ENCODE assay signal across 33 cellular contexts in genomic region chr3:197583371-197583770, GRCh38. TPM values are rescaled to one million over a fixed set of nuclear protein-coding genes. Genes with fewer than 3 reads are reported as not detected.
"Had no signal": no experiment of that assay in that cellular context is flagged by ENCODE, and none has a peak within 500 bp of the region (broad histone marks: within the 10 kb centered on the region; RNA-seq: fewer than 3 reads in every experiment).

No MANE protein-coding gene starts in this region.

- DNase-seq: activated effector memory CD4-positive, alpha-beta T cell treated with anti-CD3 and anti-CD28 coated beads, Interleukin-2, amount 50 U/mL, for 16 hours; activated effector memory CD4-positive, alpha-beta T cell treated with Interleukin-2 at 50 U/mL for 16 hours; activated gamma-delta T cell; activated gamma-delta T cell treated with Interleukin-2 at 50 U/mL for 16 hours; activated naive CD4-positive, alpha-beta T cell; activated naive CD4-positive, alpha-beta T cell treated with anti-CD3 and anti-CD28 coated beads for 36 hours; activated naive CD4-positive, alpha-beta T cell treated with anti-CD3 and anti-CD28 coated beads, Interleukin-2, amount 10 ng/mL, durations not matched to agents 7 days and 5 days; activated naive CD4-positive, alpha-beta T cell treated with anti-CD3 and anti-CD28 coated beads, Interleukin-2, amount 50 U/mL, for 16 hours; activated naive CD4-positive, alpha-beta T cell treated with Interleukin-2 at 50 U/mL for 16 hours; activated naive CD8-positive, alpha-beta T cell treated with anti-CD3 and anti-CD28 coated beads for 36 hours; activated naive CD8-positive, alpha-beta T cell treated with anti-CD3 and anti-CD28 coated beads, Interleukin-2, amount 10 ng/mL, durations not matched to agents 7 days and 5 days; activated naive CD8-positive, alpha-beta T cell treated with anti-CD3 and anti-CD28 coated beads, Interleukin-2, amount 50 U/mL, for 24 hours; activated T-cell treated with anti-CD3 and anti-CD28 coated beads, Interleukin-2, amount 50 U/mL, for 1 hour; activated T-cell treated with anti-CD3 and anti-CD28 coated beads, Interleukin-2, amount 50 U/mL, for 24 hours; activated T-cell treated with anti-CD3 and anti-CD28 coated beads, Interleukin-2, amount 50 U/mL, for 4 hours; activated T-cell treated with anti-CD3 and anti-CD28 coated beads, Interleukin-2, amount 50 U/mL, for 48 hours; activated T-cell treated with anti-CD3 and anti-CD28 coated beads, Interleukin-2, amount 50 U/mL, for 72 hours; adrenal gland; amniotic stem cell; amygdala; anterior cingulate cortex; aorta; body of pancreas; brain microvascular endothelial cell; central memory CD4-positive, alpha-beta T cell had no signal

- H3K4me1 ChIP-seq: adrenal gland, ascending aorta, body of pancreas, breast epithelium had no signal

- H3K4me3 ChIP-seq: adrenal gland, ascending aorta, body of pancreas, breast epithelium, cardiac muscle cell had no signal

- H3K27ac ChIP-seq: adrenal gland, ascending aorta, body of pancreas, brain microvascular endothelial cell, breast epithelium, cardiac muscle cell had no signal

- ATAC-seq: activated naive CD4-positive, alpha-beta T cell treated with anti-CD3 and anti-CD28 coated beads, Interleukin-2, amount 50 U/mL, for 72 hours; activated naive CD8-positive, alpha-beta T cell treated with anti-CD3 and anti-CD28 coated beads, Interleukin-2, amount 50 U/mL, for 24 hours; activated T-cell treated with anti-CD3 and anti-CD28 coated beads, Interleukin-2, amount 50 U/mL, for 4 hours; activated T-cell treated with anti-CD3 and anti-CD28 coated beads, Interleukin-2, amount 50 U/mL, for 72 hours; activated T-helper 17 cell treated with anti-CD3 and anti-CD28 coated beads, Interleukin-2, amount 50 U/mL, for 72 hours; body of pancreas had no signal

- H3K36me3 ChIP-seq: adrenal gland, ascending aorta, brain microvascular endothelial cell, breast epithelium, cardiac muscle cell had no signal

- FAIRE-seq: astrocyte, bronchial epithelial cell, colon had no signal

- H3K9me3 ChIP-seq: adrenal gland, ascending aorta, body of pancreas, breast epithelium had no signal

- H3K27me3 ChIP-seq: adrenal gland, ascending aorta, body of pancreas, brain microvascular endothelial cell, breast epithelium, cardiac muscle cell had no signal

RNA-seq across cellular contexts. Expression of gene BDH1, which starts 27.6 kb away (rescaled TPM):
- total RNA-seq: ascending aorta had no signal
